Comparison of ENCODE assay signal across 34 cellular contexts in genomic region chr11:7518811-7519562, GRCh38. TPM values are rescaled to one million over a fixed set of nuclear protein-coding genes. Genes with fewer than 3 reads are reported as not detected.
A peak's percentile ranks its signal among the peaks of the same experiment; 100 is the strongest.
DNase-seq lines count a peak whose midpoint lies in the region; ATAC-seq and TF ChIP-seq lines count a peak whose summit lies in the region.
"Had no signal": no experiment of that assay in that cellular context is flagged by ENCODE, and none has a peak within 500 bp of the region (broad histone marks: within the 10 kb centered on the region; RNA-seq: fewer than 3 reads in every experiment).

No MANE protein-coding gene starts in this region.

- no peaks in the 10 kb centered on the region for H3K9me3 ChIP-seq in CD4-positive, alpha-beta memory T cell (ENCODE audit: control insufficient read depth in 1 of 2, low read length in 2 of 2)
- H3K9me3 ChIP-seq in trophoblast cell (ENCODE audit: insufficient read depth, low read depth, low read length): no peaks in the 10 kb centered on the region
- H3K9me3 ChIP-seq: esophagus muscularis mucosa, neutrophil, right atrium auricular region, SJCRH30, thyroid gland, vagina had no signal

- peak overlapping the region in 4 of 7 donors; percentile 19 to 70 (median 57) for H3K27ac Mint-ChIP-seq in CD4-positive, alpha-beta memory T cell
- H3K27ac Mint-ChIP-seq in activated B cell treated with CpG ODN at 0.5 μM for 24 hours: no peak overlapping the region
- H3K27ac Mint-ChIP-seq in neural crest cell (ENCODE audit: unreplicated experiment): peak overlapping the region; percentile 77
- H3K27ac Mint-ChIP-seq in glutamatergic neuron (ENCODE audit: unreplicated experiment): no peak overlapping the region
- H3K27ac Mint-ChIP-seq: activated CD4-positive, alpha-beta T cell treated with anti-CD3 and anti-CD28 coated beads, Interleukin-2, amount 10 ng/mL, durations not matched to agents 7 days and 5 days; H9 had no signal

- peaks cover 1 to 6% of the 10 kb centered on the region in 2 donors for H3K36me3 Mint-ChIP-seq in CD4-positive, alpha-beta memory T cell
- H3K36me3 Mint-ChIP-seq in activated B cell treated with CpG ODN at 0.5 μM for 24 hours (ENCODE audit: low read depth) (peaks cover 9% of the 10 kb centered on the region), neural crest cell (ENCODE audit: low read depth) (no peaks in the 10 kb centered on the region), glutamatergic neuron (ENCODE audit: unreplicated experiment) (no peaks in the 10 kb centered on the region)

- no peak overlapping the region for H4K8ac ChIP-seq in trophoblast cell (ENCODE audit: low read depth, low read length)

- no peak for DNase-seq in CD4-positive, alpha-beta memory T cell
- no peak for DNase-seq in activated B cell treated with CpG ODN at 0.5 μM for 24 hours
- no peak for DNase-seq in neural crest cell (ENCODE audit: low read depth, low spot score)
- no peak for DNase-seq in left cardiac atrium
- no peak for DNase-seq in trophoblast cell
- no peak for DNase-seq in glutamatergic neuron
- DNase-seq: activated CD4-positive, alpha-beta T cell treated with anti-CD3 and anti-CD28 coated beads, Interleukin-2, amount 10 ng/mL, durations not matched to agents 7 days and 5 days; activated naive CD4-positive, alpha-beta T cell; activated T-cell treated with anti-CD3 and anti-CD28 coated beads, Interleukin-2, amount 50 U/mL, for 48 hours; amygdala; brain microvascular endothelial cell; dorsolateral prefrontal cortex; foreskin fibroblast; GDM1; H9; head of caudate nucleus; islet precursor cell; left ventricle myocardium superior; NCI-H1417 treated with DMSO at 0.1 percent for 48 hours; NCI-H526; posterior cingulate gyrus; SJCRH30; T1000; thyroid gland; WERI-Rb-1 had no signal

- H4K12ac ChIP-seq in trophoblast cell (ENCODE audit: low read depth, low read length): no peak overlapping the region

- no peak overlapping the region for H2BK5ac ChIP-seq in trophoblast cell (ENCODE audit: low read depth, low read length, poor library complexity)

- peaks cover 17 to 64% (median 33%) of the 10 kb centered on the region in 4 donors for H3K4me1 Mint-ChIP-seq in CD4-positive, alpha-beta memory T cell
- H3K4me1 Mint-ChIP-seq in activated B cell treated with CpG ODN at 0.5 μM for 24 hours (peaks cover 6% of the 10 kb centered on the region), neural crest cell (peaks cover 9% of the 10 kb centered on the region), glutamatergic neuron (ENCODE audit: low read depth, unreplicated experiment) (no peaks in the 10 kb centered on the region)

- H3K27ac ChIP-seq in CD4-positive, alpha-beta memory T cell (ENCODE audit: low read depth, low read length): no peak overlapping the region
- H3K27ac ChIP-seq in trophoblast cell (ENCODE audit: low read depth, low read length): no peak overlapping the region
- H3K27ac ChIP-seq: brain microvascular endothelial cell, esophagus muscularis mucosa, HL-60, neutrophil, right atrium auricular region, SJCRH30, thyroid gland, vagina, WERI-Rb-1 had no signal

- H3K36me3 ChIP-seq in CD4-positive, alpha-beta memory T cell (ENCODE audit: insufficient read depth, low read length): no peaks in the 10 kb centered on the region
- no peaks in the 10 kb centered on the region for H3K36me3 ChIP-seq in trophoblast cell (ENCODE audit: control insufficient read depth in 1 of 2, insufficient read depth in 2 of 2, low read length in 2 of 2)
- H3K36me3 ChIP-seq: BLaER1, brain microvascular endothelial cell, esophagus muscularis mucosa, neutrophil, right atrium auricular region, SJCRH30, thyroid gland, vagina, WERI-Rb-1 had no signal

- H3K4me3 Mint-ChIP-seq in CD4-positive, alpha-beta memory T cell: no peak overlapping the region
- peak overlapping the region; percentile 49 for H3K4me3 Mint-ChIP-seq in activated B cell treated with CpG ODN at 0.5 μM for 24 hours
- H3K4me3 Mint-ChIP-seq in neural crest cell: no peak overlapping the region
- no peak overlapping the region for H3K4me3 Mint-ChIP-seq in glutamatergic neuron (ENCODE audit: unreplicated experiment)
- H3K4me3 Mint-ChIP-seq: activated CD4-positive, alpha-beta T cell treated with anti-CD3 and anti-CD28 coated beads, Interleukin-2, amount 10 ng/mL, durations not matched to agents 7 days and 5 days; H9 had no signal

- peaks cover 4% of the 10 kb centered on the region for H3K79me2 ChIP-seq in trophoblast cell (ENCODE audit: control insufficient read depth, insufficient read depth, low read length, poor library complexity)

- POLR2A ChIA-PET in CD4-positive, alpha-beta memory T cell (lab: Charles Lee; ENCODE audit: partially characterized antibody): no interaction called here
- POLR2A ChIA-PET in activated B cell treated with CpG ODN at 0.5 μM for 24 hours (lab: Charles Lee): interaction anchor here (0.9 to 2.6 kb wide), 3 partner anchors 11 to 155 kb away, joined by 3 to 15 read pairs (median 5); partner anchors contain the start of gene CYB5R2

- no peaks in the 10 kb centered on the region for H3K79me1 ChIP-seq in trophoblast cell (ENCODE audit: low read length)

- H4K91ac ChIP-seq in trophoblast cell (ENCODE audit: low read depth, low read length): no peak overlapping the region

- no peak overlapping the region for H3K4ac ChIP-seq in trophoblast cell (ENCODE audit: low read depth, low read length)

- no peak overlapping the region for H3K23ac ChIP-seq in trophoblast cell (ENCODE audit: low read length)

- TF ChIP-seq CTCF in GM12875 (IDR thresholded peaks at IDR 0.05; ENCODE audit: borderline replicate concordance, insufficient read depth, low read depth, low read length) (no peak), activated B cell treated with CpG ODN at 0.5 μM for 24 hours (IDR thresholded peaks at IDR 0.05) (no peak), neural crest cell (conservative IDR thresholded peaks at IDR 0.05) (no peak), glutamatergic neuron (IDR thresholded peaks at IDR 0.05; ENCODE audit: partially characterized antibody, unreplicated experiment) (no peak)

- ATAC-seq in activated B cell treated with CpG ODN at 0.5 μM for 24 hours (ENCODE audit: low read depth): no peak
- no peak for ATAC-seq in left cardiac atrium
- ATAC-seq: left ventricle myocardium superior had no signal

- no peak overlapping the region for H3K18ac ChIP-seq in trophoblast cell (ENCODE audit: low read length)

- H3K27me3 ChIP-seq in CD4-positive, alpha-beta memory T cell (ENCODE audit: insufficient read depth, low read length): no peaks in the 10 kb centered on the region
- H3K27me3 ChIP-seq in trophoblast cell (ENCODE audit: insufficient read depth, low read length): no peaks in the 10 kb centered on the region
- H3K27me3 ChIP-seq: dorsolateral prefrontal cortex, esophagus muscularis mucosa, right atrium auricular region, SJCRH30, thyroid gland, vagina had no signal

- no peak overlapping the region for H3K4me3 ChIP-seq in CD4-positive, alpha-beta memory T cell (ENCODE audit: low read length in 2 of 2)
- H3K4me3 ChIP-seq in GM12875 (ENCODE audit: low read depth, low read length) (peak overlapping the region; percentile 55), trophoblast cell (ENCODE audit: low read depth, low read length) (no peak overlapping the region)
- H3K4me3 ChIP-seq: BLaER1, dorsolateral prefrontal cortex, esophagus muscularis mucosa, right atrium auricular region, SJCRH30, smooth muscle cell, thyroid gland, vagina had no signal

- no peak overlapping the region for H2BK120ac ChIP-seq in trophoblast cell (ENCODE audit: insufficient read depth, low read length, poor library complexity)

- no peak overlapping the region for H2BK12ac ChIP-seq in trophoblast cell (ENCODE audit: low read length)

- no peak overlapping the region for H2AK5ac ChIP-seq in trophoblast cell (ENCODE audit: low read length)

- peaks cover 43% of the 10 kb centered on the region for H3K4me1 ChIP-seq in CD4-positive, alpha-beta memory T cell (ENCODE audit: insufficient read depth, low read length)
- H3K4me1 ChIP-seq in trophoblast cell (ENCODE audit: control insufficient read depth in 1 of 2, insufficient read depth in 2 of 2, low read length in 2 of 2): peaks cover 4 to 18% of the 10 kb centered on the region in 2 experiments
- H3K4me1 ChIP-seq: SJCRH30 had no signal

- intact Hi-C loops in CD4-positive, alpha-beta memory T cell (cut with micrococcal nuclease): loop anchor here (10.0 kb wide), 1 partner anchor 1284 kb away; the partner anchor contains the start of genes CNGA4 and FHIP1B
- intact Hi-C loops in activated B cell treated with CpG ODN at 0.5 μM for 24 hours (cut with micrococcal nuclease) (loop anchor here (10.0 kb wide), 3 partner anchors 594 to 1894 kb away; partner anchors contain the start of genes OR2D3, TRIM34 and ZNF215), left cardiac atrium (cut with DNase I) (no loop called here)

- no peak overlapping the region for H3K14ac ChIP-seq in trophoblast cell (ENCODE audit: low read length)

- no peak overlapping the region for H3K4me2 ChIP-seq in trophoblast cell (ENCODE audit: low read length)
- H3K4me2 ChIP-seq: smooth muscle cell had no signal

- peaks cover 0 to 2% (median 0%) of the 10 kb centered on the region in 8 donors for H3K9me3 Mint-ChIP-seq in CD4-positive, alpha-beta memory T cell
- H3K9me3 Mint-ChIP-seq in activated B cell treated with CpG ODN at 0.5 μM for 24 hours (peaks cover 4% of the 10 kb centered on the region), neural crest cell (peaks cover 3% of the 10 kb centered on the region), glutamatergic neuron (ENCODE audit: unreplicated experiment) (no peaks in the 10 kb centered on the region)
- H3K9me3 Mint-ChIP-seq: H9 had no signal

- WGBS in trophoblast cell (ENCODE audit: extremely low coverage, insufficient coverage, insufficient read length): 100% methylated on average over 3 of the region's 23 CpGs

- H2AFZ ChIP-seq in trophoblast cell (ENCODE audit: insufficient read depth, low read length, poor library complexity): no peak overlapping the region

- no peak overlapping the region for H3K9ac ChIP-seq in trophoblast cell (ENCODE audit: low read length)
- H3K9ac ChIP-seq: BLaER1 had no signal

- H3K27me3 Mint-ChIP-seq in CD4-positive, alpha-beta memory T cell: no peaks in the 10 kb centered on the region
- no peaks in the 10 kb centered on the region for H3K27me3 Mint-ChIP-seq in activated B cell treated with CpG ODN at 0.5 μM for 24 hours
- H3K27me3 Mint-ChIP-seq in neural crest cell (ENCODE audit: low read depth): peaks cover 36% of the 10 kb centered on the region
- peaks cover 6% of the 10 kb centered on the region for H3K27me3 Mint-ChIP-seq in glutamatergic neuron (ENCODE audit: unreplicated experiment)

- CTCF ChIA-PET in CD4-positive, alpha-beta memory T cell (lab: Charles Lee; ENCODE audit: partially characterized antibody): no interaction called here
- CTCF ChIA-PET in activated B cell treated with CpG ODN at 0.5 μM for 24 hours (lab: Charles Lee): no interaction called here

RNA-seq across cellular contexts. Expression of gene PPFIBP2, which starts 5.2 kb away (rescaled TPM):
- total RNA-seq in CD4-positive, alpha-beta memory T cell: 10 to 100 TPM; 18.5 to 22.0 TPM
- 10 to 100 TPM in 1 of 2 donors, 1 to 10 TPM in 1; 4.0 to 19.5 TPM for polyA plus RNA-seq in CD4-positive, alpha-beta memory T cell
- total RNA-seq in activated B cell treated with CpG ODN at 0.5 μM for 24 hours (109 and 112 TPM in 2 replicates), neural crest cell (10.1 and 11.6 TPM in 2 replicates), left cardiac atrium (10 to 100 TPM; 16.3 to 25.5 TPM), glutamatergic neuron (ENCODE audit: unreplicated experiment) (1.5 TPM)
- polyA plus RNA-seq in trophoblast cell (2013): 23.3 and 24.1 TPM in 2 replicates

RNA-seq across cellular contexts. Expression of gene OLFML1, which starts 33.7 kb away (rescaled TPM):
- total RNA-seq in CD4-positive, alpha-beta memory T cell: not detected
- polyA plus RNA-seq in CD4-positive, alpha-beta memory T cell: not detected
- total RNA-seq in activated B cell treated with CpG ODN at 0.5 μM for 24 hours (not detected in 2 replicates), neural crest cell (0.84 and 1.1 TPM in 2 replicates), left cardiac atrium (10 to 100 TPM in 1 of 2 donors, 1 to 10 TPM in 1; 6.7 to 16.5 TPM), glutamatergic neuron (ENCODE audit: unreplicated experiment) (not detected)
- polyA plus RNA-seq in trophoblast cell (2013): 2.4 TPM in 2 replicates
- total RNA-seq: activated CD4-positive, alpha-beta T cell treated with anti-CD3 and anti-CD28 coated beads, Interleukin-2, amount 10 ng/mL, durations not matched to agents 7 days and 5 days; H9; LHCN-M2; SJCRH30; smooth muscle cell had no signal

Comparison
In these comparisons a context has a peak if more than half of its experiments do, and no peak if none do; other contexts are left out.
1. H3K27ac Mint-ChIP-seq: peak in CD4-positive, alpha-beta memory T cell (4 of 7) and neural crest cell (single experiment); none in activated B cell treated with CpG ODN at 0.5 μM for 24 hours (single experiment) and glutamatergic neuron (single experiment).
2. intact Hi-C loops: an anchor here in CD4-positive, alpha-beta memory T cell (10.0 kb wide) and activated B cell treated with CpG ODN at 0.5 μM for 24 hours (10.0 kb wide); none called in left cardiac atrium.